35 cellular contexts compared by ENCODE assay signal in the genomic region with DNA sequence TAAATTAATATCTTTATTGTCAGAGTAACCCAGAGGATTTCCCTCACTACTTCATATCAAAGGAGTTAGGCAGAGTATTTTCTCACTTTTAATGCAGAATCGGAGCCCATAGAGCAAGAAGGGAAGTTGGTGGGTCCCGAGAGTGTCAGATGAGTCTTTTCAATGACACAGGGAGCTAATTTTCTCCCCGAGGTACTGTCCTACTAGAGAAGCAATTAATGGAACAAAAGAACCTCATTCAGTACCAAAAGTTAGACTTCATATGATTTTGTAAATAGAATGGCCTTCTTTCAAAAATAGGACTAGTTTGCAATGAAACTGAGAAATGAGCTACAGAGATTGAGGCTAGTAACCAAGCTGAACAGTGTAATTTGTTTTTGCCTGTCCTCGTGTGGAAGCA. TPM values are rescaled to one million over a fixed set of nuclear protein-coding genes. Genes with fewer than 3 reads are reported as not detected.
DNase-seq lines count a peak whose midpoint lies in the region; ATAC-seq, FAIRE-seq and TF ChIP-seq lines count a peak whose summit lies in the region.
"Had no signal": no experiment of that assay in that cellular context is flagged by ENCODE, and none has a peak within 500 bp of the region (broad histone marks: within the 10 kb centered on the region; RNA-seq: fewer than 3 reads in every experiment).

No MANE protein-coding gene starts in this region.

- no peak for FAIRE-seq in RCC 7860 (lab: Jason Lieb, UNC)
- FAIRE-seq: endometrium, GM19239, HTR-8/SVneo had no signal

- TF ChIP-seq CTCF in HFFc6 (IDR thresholded peaks at IDR 0.05) = no peak
- no peak for TF ChIP-seq CTCF in OCI-LY3 (IDR thresholded peaks at IDR 0.05; ENCODE audit: low read depth, low read length)
- TF ChIP-seq CTCF in osteocyte (IDR thresholded peaks at IDR 0.05) = no peak

- H3K9me3 Mint-ChIP-seq in HFFc6 (no peaks in the 10 kb centered on the region), osteocyte (ENCODE audit: unreplicated experiment) (no peaks in the 10 kb centered on the region)
- H3K9me3 Mint-ChIP-seq: activated CD4-positive, alpha-beta T cell treated with anti-CD3 and anti-CD28 coated beads, Interleukin-2, amount 10 ng/mL, durations not matched to agents 7 days and 5 days; activated T-cell treated with anti-CD3 and anti-CD28 coated beads, Interleukin-2, amount 50 U/mL, for 24 hours; nephron; stimulated activated naive CD8-positive, alpha-beta T cell treated with anti-CD3 and anti-CD28 coated beads, Interleukin-15, Interleukin-2, amounts not matched to agents 100 ng/mL and 50 ng/mL, for 24 hours had no signal

- DNase-seq in HFFc6 (no peak), osteocyte (ENCODE audit: extremely low spot score, unreplicated experiment) (no peak), iPS-NIHi11 (ENCODE audit: low spot score) (no peak), NCI-H2171 (lab: John Stamatoyannopoulos, UW) (no peak), RCC 7860 (ENCODE audit: low spot score) (no peak)
- DNase-seq: ACHN; activated CD4-positive, alpha-beta T cell treated with anti-CD3 and anti-CD28 coated beads, Interleukin-2, amount 10 ng/mL, durations not matched to agents 7 days and 5 days; activated gamma-delta T cell; activated T-cell treated with anti-CD3 and anti-CD28 coated beads, Interleukin-2, amount 50 U/mL, for 24 hours; central memory CD4-positive, alpha-beta T cell; dermis blood vessel endothelial cell; EL; foreskin keratinocyte; H7; heart right ventricle; kidney glomerular epithelial cell; mammary epithelial cell; NCI-H1930; NCI-H524 treated with DMSO at 0.1 percent for 48 hours; ovary; Peyer's patch; T1000; uterus had no signal

- H3K4me1 Mint-ChIP-seq in HFFc6 (ENCODE audit: low read depth) (peaks cover 63% of the 10 kb centered on the region), osteocyte (ENCODE audit: unreplicated experiment) (peaks cover 40% of the 10 kb centered on the region)
- H3K4me1 Mint-ChIP-seq: nephron had no signal

- H3K27ac ChIP-seq in OCI-LY3 (ENCODE audit: low read length) (no peak overlapping the region), cingulate gyrus (ENCODE audit: low read depth, low read length) (peak overlapping the region; percentile 62)
- H3K27ac ChIP-seq: BLaER1, foreskin keratinocyte, ovary, Peyer's patch, uterus had no signal

- H3K27ac Mint-ChIP-seq in HFFc6 = peak overlapping the region; percentile 40; the same call in 1 of the 2 replicates
- no peak overlapping the region for H3K27ac Mint-ChIP-seq in osteocyte (ENCODE audit: unreplicated experiment)
- H3K27ac Mint-ChIP-seq: activated CD4-positive, alpha-beta T cell treated with anti-CD3 and anti-CD28 coated beads, Interleukin-2, amount 10 ng/mL, durations not matched to agents 7 days and 5 days; activated T-cell treated with anti-CD3 and anti-CD28 coated beads, Interleukin-2, amount 50 U/mL, for 24 hours; nephron; stimulated activated naive CD8-positive, alpha-beta T cell treated with anti-CD3 and anti-CD28 coated beads, Interleukin-15, Interleukin-2, amounts not matched to agents 100 ng/mL and 50 ng/mL, for 24 hours had no signal

- H3K4me1 ChIP-seq in OCI-LY3 (ENCODE audit: low read length) = peaks cover 12% of the 10 kb centered on the region
- H3K4me1 ChIP-seq: BLaER1, foreskin keratinocyte, Peyer's patch, uterus had no signal

- H3K4me3 Mint-ChIP-seq in HFFc6 = peak overlapping the region; percentile 90; the same call in 1 of the 2 replicates
- peak overlapping the region; percentile 56 for H3K4me3 Mint-ChIP-seq in osteocyte (ENCODE audit: unreplicated experiment)
- H3K4me3 Mint-ChIP-seq: activated CD4-positive, alpha-beta T cell treated with anti-CD3 and anti-CD28 coated beads, Interleukin-2, amount 10 ng/mL, durations not matched to agents 7 days and 5 days; activated T-cell treated with anti-CD3 and anti-CD28 coated beads, Interleukin-2, amount 50 U/mL, for 24 hours; stimulated activated naive CD8-positive, alpha-beta T cell treated with anti-CD3 and anti-CD28 coated beads, Interleukin-15, Interleukin-2, amounts not matched to agents 100 ng/mL and 50 ng/mL, for 24 hours had no signal

- no peak overlapping the region for H3K9ac ChIP-seq in OCI-LY3 (ENCODE audit: low read length)
- H3K9ac ChIP-seq: BLaER1 had no signal

- no peak overlapping the region for H3K4me3 ChIP-seq in OCI-LY3 (ENCODE audit: low read length)
- H3K4me3 ChIP-seq: BLaER1, esophagus muscularis mucosa, ovary, Peyer's patch, skin epidermis, uterus had no signal

- H3K79me2 ChIP-seq in OCI-LY3 (ENCODE audit: low read length) = no peaks in the 10 kb centered on the region

- H3K4me2 ChIP-seq in OCI-LY3 (ENCODE audit: low read length) = peak overlapping the region; percentile 13; the same call in 1 of the 2 replicates
- H3K4me2 ChIP-seq: BLaER1 had no signal

- no peaks in the 10 kb centered on the region for H3K36me3 ChIP-seq in OCI-LY3 (replicated peaks; ENCODE audit: low read depth, low read length)
- H3K36me3 ChIP-seq: BLaER1, esophagus muscularis mucosa, heart right ventricle, ovary, Peyer's patch, uterus had no signal

- H4K20me1 ChIP-seq in OCI-LY3 (ENCODE audit: insufficient read depth, low read length) = no peaks in the 10 kb centered on the region
- H4K20me1 ChIP-seq: BLaER1 had no signal

- no peaks in the 10 kb centered on the region for H3K9me3 ChIP-seq in OCI-LY3 (ENCODE audit: insufficient read depth, low read length)
- H3K9me3 ChIP-seq: esophagus muscularis mucosa, heart right ventricle, ovary, Peyer's patch, uterus had no signal

- ATAC-seq in GM19455 (IDR thresholded peaks at IDR 0.05; ENCODE audit: unreplicated experiment) = no peak
- ATAC-seq: foreskin keratinocyte, heart right ventricle had no signal

- H2AFZ ChIP-seq in OCI-LY3 (ENCODE audit: low read depth, low read length) = peak overlapping the region; percentile 47; the same call in 1 of the 2 replicates

- no peaks in the 10 kb centered on the region for H3K27me3 ChIP-seq in OCI-LY3 (ENCODE audit: low read depth, low read length)
- H3K27me3 ChIP-seq: BLaER1, ovary, Peyer's patch, uterus had no signal

- H3K27me3 Mint-ChIP-seq in HFFc6 (ENCODE audit: insufficient read depth) (0 out of 2 replicates have a peak, but pooled peaks cover 6% of the 10 kb centered on the region), osteocyte (ENCODE audit: unreplicated experiment) (no peaks in the 10 kb centered on the region)

- H3K36me3 Mint-ChIP-seq in HFFc6 (ENCODE audit: low read depth) (no peaks in the 10 kb centered on the region), osteocyte (ENCODE audit: unreplicated experiment) (no peaks in the 10 kb centered on the region)

RNA-seq across cellular contexts. Expression of a gene that starts 3.9 kb away (rescaled TPM):
- total RNA-seq in HFFc6 (2021; fragmentation: NEBNext Ultra II Directional; extraction: Animal tissue kit (Norgen Biotek cat#: 25700)) = 10 to 100 TPM in 1 of 6 experiments, 1 to 10 TPM in 5; 2.2 to 10.2 (median 8.8) TPM
- total RNA-seq in osteocyte = 121 and 135 TPM in 2 replicates
- total RNA-seq: activated CD4-positive, alpha-beta T cell treated with anti-CD3 and anti-CD28 coated beads, Interleukin-2, amount 10 ng/mL, durations not matched to agents 7 days and 5 days; foreskin keratinocyte; MCF 10A had no signal

Comparison
In these comparisons a context has a peak if more than half of its experiments do, and no peak if none do; other contexts are left out.
1. RNA of a gene that starts 3.9 kb away (total RNA-seq): 121 to 135 TPM in osteocyte; 2.2 to 10.2 TPM in HFFc6; every median in the first group is over 10 times any median in the second.